13 cellular contexts compared by ENCODE assay signal in genomic region chr3:152278674-152279427, GRCh38. TPM values are rescaled to one million over a fixed set of nuclear protein-coding genes. Genes with fewer than 3 reads are reported as not detected.
DNase-seq lines count a peak whose midpoint lies in the region; FAIRE-seq and TF ChIP-seq lines count a peak whose summit lies in the region.
"Had no signal": no experiment of that assay in that cellular context is flagged by ENCODE, and none has a peak within 500 bp of the region (broad histone marks: within the 10 kb centered on the region; RNA-seq: fewer than 3 reads in every experiment).

No MANE protein-coding gene starts in this region.

- H3K9me3 ChIP-seq in esophagus muscularis mucosa = no peaks in the 10 kb centered on the region
- no peaks in the 10 kb centered on the region for H3K9me3 ChIP-seq in skeletal muscle tissue (ENCODE audit: control insufficient read depth in 3 of 3, low read length in 3 of 3)
- no peaks in the 10 kb centered on the region for H3K9me3 ChIP-seq in HAP-1

- in situ Hi-C loops in HAP-1 (cut with MboI; ENCODE audit: low sequenced_read_pairs) = no loop called here

- TF ChIP-seq EP300 in esophagus muscularis mucosa (IDR thresholded peaks at IDR 0.05) = no peak

- POLR2A ChIA-PET in HEK293T (lab: Yijun Ruan, JAX) = no interaction called here

- 68% methylated on average over 6 of the region's 6 CpGs for WGBS in esophagus muscularis mucosa

- no peak for TF ChIP-seq CTCF in esophagus muscularis mucosa (IDR thresholded peaks at IDR 0.05)

- H3K36me3 ChIP-seq in esophagus muscularis mucosa = no peaks in the 10 kb centered on the region
- H3K36me3 ChIP-seq in skeletal muscle tissue (ENCODE audit: control insufficient read depth in 3 of 3, insufficient read depth in 3 of 3, low read length in 3 of 3) = no peaks in the 10 kb centered on the region
- H3K36me3 ChIP-seq in HAP-1 (replicated peaks) = no peaks in the 10 kb centered on the region

- H3K27ac ChIP-seq in esophagus muscularis mucosa (replicated peaks in 1 of 4) (peak overlapping the region; percentile 66 to 98 (median 97)), skeletal muscle tissue (ENCODE audit: low read depth, low read length) (peak overlapping the region; percentile 80)
- H3K27ac ChIP-seq: RWPE1 had no signal

- H3K9ac ChIP-seq in skeletal muscle tissue (ENCODE audit: low read depth in 1 of 3, low read length in 3 of 3) = peak overlapping the region; percentile 9 to 30 (median 14)

- H3K4me3 ChIP-seq in esophagus muscularis mucosa = no peak overlapping the region
- peak overlapping the region in 2 of 3 donors; percentile 39 to 53 for H3K4me3 ChIP-seq in skeletal muscle tissue (ENCODE audit: low read length in 3 of 3)
- H3K4me3 ChIP-seq in HAP-1 = no peak overlapping the region

- CTCF ChIA-PET in HEK293T (lab: Yijun Ruan, JAX) = no interaction called here

- TF ChIP-seq POLR2A in GM12891 (IDR thresholded peaks at IDR 0.05; ENCODE audit: low read depth, low read length) = no peak
- TF ChIP-seq POLR2A in esophagus muscularis mucosa (IDR thresholded peaks at IDR 0.05; ENCODE audit: low read depth) = no peak

- no peaks in the 10 kb centered on the region for H3K27me3 ChIP-seq in esophagus muscularis mucosa
- no peaks in the 10 kb centered on the region for H3K27me3 ChIP-seq in skeletal muscle tissue (ENCODE audit: control insufficient read depth in 3 of 3, insufficient read depth in 3 of 3, low read length in 3 of 3)
- H3K27me3 ChIP-seq in HAP-1 (ENCODE audit: low read depth) = no peaks in the 10 kb centered on the region

- DNase-seq in GM12891 (ENCODE audit: insufficient read length, low spot score) = no peak
- DNase-seq in RPMI8226 = peak; percentile 33
- DNase-seq in esophagus muscularis mucosa (ENCODE audit: extremely low spot score) = no peak
- no peak for DNase-seq in NCI-H1105 (lab: John Stamatoyannopoulos, UW)
- no peak for DNase-seq in AG08396 (ENCODE audit: low spot score)
- no peak for DNase-seq in HEK293T (ENCODE audit: extremely low spot score)
- no peak for DNase-seq in HAP-1 (ENCODE audit: low spot score in 2 of 2)
- DNase-seq: effector CD4-positive, alpha-beta T cell; HCEC 1CT; NCI-H1694; nucleus accumbens had no signal

- peak; percentile 31 for FAIRE-seq in GM12891 (lab: Jason Lieb, UNC)

- H3K4me1 ChIP-seq in esophagus muscularis mucosa (peaks cover 99 to 100% (median 100%) of the 10 kb centered on the region in 4 donors), skeletal muscle tissue (ENCODE audit: control insufficient read depth in 3 of 3, insufficient read depth in 3 of 3, low read length in 3 of 3) (peaks cover 40 to 64% (median 44%) of the 10 kb centered on the region in 3 donors), HAP-1 (peaks cover 17% of the 10 kb centered on the region)

- intact Hi-C loops in esophagus muscularis mucosa (cut with DNase I) = no loop called here

TF ChIP-seq in GM12891, 5 proteins besides CTCF, POLR2A, EP300 and RAD21:
- TF ChIP-seq SPI1 (IDR thresholded peaks at IDR 0.05; ENCODE audit: low read depth, low read length) (no peak), TAF1 (IDR thresholded peaks at IDR 0.05; ENCODE audit: low read depth, low read length) (no peak), PAX5 (IDR thresholded peaks at IDR 0.05; ENCODE audit: insufficient read depth, low read length, severe bottlenecking) (no peak), POLR2AphosphoS5 (IDR thresholded peaks at IDR 0.05; ENCODE audit: low read depth, low read length) (no peak), POU2F2 (IDR thresholded peaks at IDR 0.05; ENCODE audit: low read depth, low read length) (no peak)

TF ChIP-seq in HEK293T, 16 proteins besides CTCF, POLR2A, EP300 and RAD21:
- no peak for TF ChIP-seq PKNOX1 (IDR thresholded peaks at IDR 0.05)
- no peak for TF ChIP-seq CTBP1 (IDR thresholded peaks at IDR 0.05; ENCODE audit: borderline replicate concordance)
- no peak for TF ChIP-seq SP1 (IDR thresholded peaks at IDR 0.05)
- TF ChIP-seq FOXK2 (IDR thresholded peaks at IDR 0.05) = no peak

RNA-seq across cellular contexts. Expression of gene MBNL1, which starts 10.1 kb away (rescaled TPM):
- polyA plus RNA-seq in GM12891 (2012; ENCODE audit: low read depth, missing spikeins) = 103 TPM
- total RNA-seq in esophagus muscularis mucosa = 100 to 1,000 TPM; 635 to 868 (median 720) TPM
- 76.7 TPM for total RNA-seq in skeletal muscle tissue

Comparison
In these comparisons a context has a peak if more than half of its experiments do, and no peak if none do; other contexts are left out.
1. H3K4me3 ChIP-seq: peak in skeletal muscle tissue (2 of 3); none in esophagus muscularis mucosa (0 of 4) and HAP-1 (single experiment).